8 cellular contexts compared by ENCODE assay signal in genomic region chr9:110058304-110058953, GRCh38.
DNase-seq lines count a peak whose midpoint lies in the region; ATAC-seq and TF ChIP-seq lines count a peak whose summit lies in the region.

No MANE protein-coding gene starts in this region.

- WGBS in esophagus muscularis mucosa = 60% methylated on average over 5 of the region's 5 CpGs

- ATAC-seq in HG02763 (IDR thresholded peaks at IDR 0.05; ENCODE audit: unreplicated experiment) = peak; percentile 63
- no peak for ATAC-seq in activated CD8-positive, alpha-beta T cell treated with anti-CD3 and anti-CD28 coated beads, Interleukin-2, amount 10 ng/mL, durations not matched to agents 7 days and 5 days
- ATAC-seq in GM21717 (IDR thresholded peaks at IDR 0.05; ENCODE audit: unreplicated experiment) = no peak
- no peak for ATAC-seq in GM18505 (IDR thresholded peaks at IDR 0.05; ENCODE audit: unreplicated experiment)

- peaks cover 2% of the 10 kb centered on the region for H3K27me3 Mint-ChIP-seq in activated CD8-positive, alpha-beta T cell treated with anti-CD3 and anti-CD28 coated beads, Interleukin-2, amount 10 ng/mL, durations not matched to agents 7 days and 5 days (ENCODE audit: low read depth)

- no peaks in the 10 kb centered on the region for H3K9me2 ChIP-seq in DOHH2 (replicated peaks; ENCODE audit: control insufficient read depth, low read length)

- peaks cover 3% of the 10 kb centered on the region; the same call in 1 of the 2 replicates for H4K20me1 ChIP-seq in DOHH2 (ENCODE audit: control insufficient read depth, insufficient read depth, low read depth, low read length)

- H3K9me3 Mint-ChIP-seq in activated CD8-positive, alpha-beta T cell treated with anti-CD3 and anti-CD28 coated beads, Interleukin-2, amount 10 ng/mL, durations not matched to agents 7 days and 5 days (ENCODE audit: insufficient read depth) = no peaks in the 10 kb centered on the region

- H3F3A ChIP-seq in DOHH2 (ENCODE audit: control insufficient read depth, insufficient read depth) = peaks cover 9% of the 10 kb centered on the region; the same call in 1 of the 2 replicates

- H3K27ac ChIP-seq in DOHH2 (ENCODE audit: low read depth, low read length) (peak overlapping the region; percentile 66), esophagus muscularis mucosa (replicated peaks in 1 of 4) (no peak overlapping the region), parathyroid adenoma (no peak overlapping the region)

- intact Hi-C loops in esophagus muscularis mucosa (cut with DNase I) = loop anchor here (2.0 kb wide), 1 partner anchor 156 kb away; no protein-coding TSS in a partner anchor

- H3K36me3 ChIP-seq in DOHH2 (ENCODE audit: control insufficient read depth, low read length) (peaks cover 82% of the 10 kb centered on the region), esophagus muscularis mucosa (peaks cover 0 to 14% (median 0%) of the 10 kb centered on the region in 4 donors), parathyroid adenoma (ENCODE audit: control insufficient read depth, insufficient read depth, low read length) (no peaks in the 10 kb centered on the region)

- H3K4me2 ChIP-seq in DOHH2 (ENCODE audit: low read length) = peak overlapping the region; percentile 65
- no peak overlapping the region for H3K4me2 ChIP-seq in parathyroid adenoma (ENCODE audit: low read length)

- no peak overlapping the region for H3K4me3 Mint-ChIP-seq in activated CD8-positive, alpha-beta T cell treated with anti-CD3 and anti-CD28 coated beads, Interleukin-2, amount 10 ng/mL, durations not matched to agents 7 days and 5 days

- H3K9me3 ChIP-seq in DOHH2 (ENCODE audit: control insufficient read depth, insufficient read depth, low read length) (no peaks in the 10 kb centered on the region), esophagus muscularis mucosa (no peaks in the 10 kb centered on the region), parathyroid adenoma (ENCODE audit: control insufficient read depth, low read length) (no peaks in the 10 kb centered on the region)

- peaks cover 99% of the 10 kb centered on the region for H3K79me2 ChIP-seq in DOHH2 (ENCODE audit: control insufficient read depth, low read length)
- H3K79me2 ChIP-seq in parathyroid adenoma = no peaks in the 10 kb centered on the region

- H3K36me3 Mint-ChIP-seq in activated CD8-positive, alpha-beta T cell treated with anti-CD3 and anti-CD28 coated beads, Interleukin-2, amount 10 ng/mL, durations not matched to agents 7 days and 5 days (ENCODE audit: low read depth) = no peaks in the 10 kb centered on the region

- no peak overlapping the region for H2AFZ ChIP-seq in parathyroid adenoma

- no peak for TF ChIP-seq EP300 in esophagus muscularis mucosa (IDR thresholded peaks at IDR 0.05)

- TF ChIP-seq POLR2A in esophagus muscularis mucosa (IDR thresholded peaks at IDR 0.05; ENCODE audit: low read depth) (no peak), GM18505 (IDR thresholded peaks at IDR 0.05; ENCODE audit: borderline replicate concordance, extremely low read depth, insufficient read depth, insufficient read length) (no peak)

- TF ChIP-seq CTCF in DOHH2 (IDR thresholded peaks at IDR 0.05; ENCODE audit: low read depth, low read length, poor library complexity, severe bottlenecking) (peak; percentile 75), esophagus muscularis mucosa (IDR thresholded peaks at IDR 0.05) (peak; percentile 53 to 56 (median 53)), parathyroid adenoma (IDR thresholded peaks at IDR 0.05) (peak; percentile 40)

- H3K27me3 ChIP-seq in DOHH2 (ENCODE audit: control insufficient read depth, low read length) (no peaks in the 10 kb centered on the region), esophagus muscularis mucosa (no peaks in the 10 kb centered on the region), parathyroid adenoma (ENCODE audit: control insufficient read depth, insufficient read depth, low read length) (no peaks in the 10 kb centered on the region)

- H3K4me3 ChIP-seq in DOHH2 (ENCODE audit: low read length) = peak overlapping the region; percentile 48
- no peak overlapping the region for H3K4me3 ChIP-seq in esophagus muscularis mucosa
- H3K4me3 ChIP-seq in parathyroid adenoma (ENCODE audit: low read depth, low read length) = no peak overlapping the region

- POLR2A ChIA-PET in activated CD8-positive, alpha-beta T cell treated with anti-CD3 and anti-CD28 coated beads, Interleukin-2, amount 10 ng/mL, durations not matched to agents 7 days and 5 days (lab: Charles Lee) = no interaction called here

- H3K9ac ChIP-seq in parathyroid adenoma = no peak overlapping the region

- H3K4me1 Mint-ChIP-seq in activated CD8-positive, alpha-beta T cell treated with anti-CD3 and anti-CD28 coated beads, Interleukin-2, amount 10 ng/mL, durations not matched to agents 7 days and 5 days (ENCODE audit: low read depth) = peaks cover 8% of the 10 kb centered on the region

- CTCF ChIA-PET in activated CD8-positive, alpha-beta T cell treated with anti-CD3 and anti-CD28 coated beads, Interleukin-2, amount 10 ng/mL, durations not matched to agents 7 days and 5 days (lab: Charles Lee) = interaction anchor here (0.8 to 4.1 kb wide), 17 partner anchors 11 to 158 kb away, joined by 3 to 29 read pairs (median 5); no protein-coding TSS in a partner anchor

- peak; percentile 24 for DNase-seq in NCI-H526 treated with DMSO at 0.1 percent for 48 hours (lab: John Stamatoyannopoulos, UW)
- peak; percentile 60 for DNase-seq in activated CD8-positive, alpha-beta T cell treated with anti-CD3 and anti-CD28 coated beads, Interleukin-2, amount 10 ng/mL, durations not matched to agents 7 days and 5 days
- no peak for DNase-seq in esophagus muscularis mucosa (ENCODE audit: extremely low spot score)

- peak overlapping the region; percentile 47 for H3K27ac Mint-ChIP-seq in activated CD8-positive, alpha-beta T cell treated with anti-CD3 and anti-CD28 coated beads, Interleukin-2, amount 10 ng/mL, durations not matched to agents 7 days and 5 days

- peaks cover 71% of the 10 kb centered on the region for H3K4me1 ChIP-seq in DOHH2 (ENCODE audit: control insufficient read depth, low read length)
- peaks cover 0 to 39% (median 13%) of the 10 kb centered on the region in 4 donors for H3K4me1 ChIP-seq in esophagus muscularis mucosa
- H3K4me1 ChIP-seq in parathyroid adenoma = no peaks in the 10 kb centered on the region
